ENCODE assay signal across 9 cellular contexts in genomic region chr2:43677783-43678182, GRCh38. TPM values are rescaled to one million over a fixed set of nuclear protein-coding genes. Genes with fewer than 3 reads are reported as not detected.
"Had no signal": no experiment of that assay in that cellular context is flagged by ENCODE, and none has a peak within 500 bp of the region (broad histone marks: within the 10 kb centered on the region; RNA-seq: fewer than 3 reads in every experiment).

No MANE protein-coding gene starts in this region.

RNA-seq across cellular contexts. Expression of gene C1GALT1C1L, which starts 1.6 kb away (rescaled TPM):
- total RNA-seq: activated B cell treated with CpG ODN at 0.5 μM for 24 hours; activated CD4-positive, alpha-beta memory T cell treated with anti-CD3 and anti-CD28 coated beads for 36 hours; activated CD4-positive, alpha-beta memory T cell treated with anti-CD3 and anti-CD28 coated beads, Interleukin-2, amount 10 ng/mL, durations not matched to agents 7 days and 5 days; activated CD4-positive, alpha-beta T cell treated with anti-CD3 and anti-CD28 coated beads for 36 hours; activated CD4-positive, alpha-beta T cell treated with anti-CD3 and anti-CD28 coated beads, Interleukin-2, amount 10 ng/mL, durations not matched to agents 24 days and 14 days; activated CD4-positive, alpha-beta T cell treated with anti-CD3 and anti-CD28 coated beads, Interleukin-2, amount 10 ng/mL, durations not matched to agents 7 days and 5 days; activated CD8-positive, alpha-beta T cell treated with anti-CD3 and anti-CD28 coated beads, Interleukin-2, amount 10 ng/mL, durations not matched to agents 7 days and 5 days; T-cell; T-helper 17 cell had no signal
